ENCODE assay signal across 8 cellular contexts in genomic region chr4:20254517-20255250, GRCh38. TPM values are rescaled to one million over a fixed set of nuclear protein-coding genes. Genes with fewer than 3 reads are reported as not detected.
DNase-seq lines count a peak whose midpoint lies in the region; ATAC-seq, FAIRE-seq and TF ChIP-seq lines count a peak whose summit lies in the region.

No MANE protein-coding gene starts in this region.

- DNase-seq in HAP-1 (ENCODE audit: low spot score in 2 of 2) (peak; percentile 43 to 58), astrocyte (ENCODE audit: low read depth) (peak; percentile 48)
- no peak for DNase-seq in stimulated activated effector memory CD8-positive, alpha-beta T cell treated with anti-CD3 and anti-CD28 coated beads, Interleukin-12 subunit alpha, Interleukin-12 subunit beta, amount 100 ng/mL, for 72 hours (ENCODE audit: low spot score in 2 of 2)

- peak overlapping the region; percentile 98 for H3K4me2 ChIP-seq in astrocyte (ENCODE audit: low read length)

- ATAC-seq in HG02571 (IDR thresholded peaks at IDR 0.05; ENCODE audit: unreplicated experiment) = no peak
- no peak for ATAC-seq in stimulated activated effector memory CD8-positive, alpha-beta T cell treated with anti-CD3 and anti-CD28 coated beads, Interleukin-12 subunit alpha, Interleukin-12 subunit beta, amount 100 ng/mL, for 72 hours
- ATAC-seq in HG03520 (IDR thresholded peaks at IDR 0.05; ENCODE audit: unreplicated experiment) = no peak
- ATAC-seq in HG02885 (IDR thresholded peaks at IDR 0.05; ENCODE audit: poor library complexity, unreplicated experiment) = no peak

- H4K20me1 ChIP-seq in astrocyte (ENCODE audit: insufficient read depth, low read length) = peaks cover 16% of the 10 kb centered on the region

- H3K27ac Mint-ChIP-seq in astrocyte (ENCODE audit: unreplicated experiment) = peak overlapping the region; percentile 36
- no peak overlapping the region for H3K27ac Mint-ChIP-seq in stimulated activated effector memory CD8-positive, alpha-beta T cell treated with anti-CD3 and anti-CD28 coated beads, Interleukin-12 subunit alpha, Interleukin-12 subunit beta, amount 100 ng/mL, for 72 hours

- peaks cover 8% of the 10 kb centered on the region for H3K27me3 ChIP-seq in HAP-1 (ENCODE audit: low read depth)
- H3K27me3 ChIP-seq in astrocyte (ENCODE audit: insufficient read depth, low read length) = no peaks in the 10 kb centered on the region
- H3K27me3 ChIP-seq in iPS-15b (ENCODE audit: control insufficient read depth, insufficient read depth, low read length) = peaks cover 74% of the 10 kb centered on the region

- H3K9me3 Mint-ChIP-seq in astrocyte (ENCODE audit: unreplicated experiment) = no peaks in the 10 kb centered on the region
- H3K9me3 Mint-ChIP-seq in stimulated activated effector memory CD8-positive, alpha-beta T cell treated with anti-CD3 and anti-CD28 coated beads, Interleukin-12 subunit alpha, Interleukin-12 subunit beta, amount 100 ng/mL, for 72 hours = peaks cover 3% of the 10 kb centered on the region

- in situ Hi-C loops in HAP-1 (cut with MboI; ENCODE audit: low sequenced_read_pairs) = no loop called here

- H3K27ac ChIP-seq in astrocyte (ENCODE audit: low read depth, low read length) (no peak overlapping the region), skin epidermis (peak overlapping the region in 9 of 21 experiments; percentile 6 to 68 (median 37))

- no peak for TF ChIP-seq CTCF in astrocyte (IDR thresholded peaks at IDR 0.05; ENCODE audit: insufficient read depth, low read depth, low read length)

- H3K9ac ChIP-seq in astrocyte (ENCODE audit: low read length) (peak overlapping the region; percentile 77), iPS-15b (ENCODE audit: low read depth, low read length) (no peak overlapping the region)

- H3K4me3 ChIP-seq in HAP-1 = peak overlapping the region; percentile 58
- peak overlapping the region; percentile 74 for H3K4me3 ChIP-seq in astrocyte (ENCODE audit: insufficient read depth, low read depth, low read length)
- H3K4me3 ChIP-seq in iPS-15b (ENCODE audit: low read depth, low read length) = peak overlapping the region; percentile 63
- H3K4me3 ChIP-seq in skin epidermis = peak overlapping the region; percentile 27 to 56 (median 37)

- peaks cover 10% of the 10 kb centered on the region for H3K79me2 ChIP-seq in astrocyte (ENCODE audit: insufficient read depth, low read length)

- H3K36me3 Mint-ChIP-seq in astrocyte (ENCODE audit: low read depth, unreplicated experiment) = no peaks in the 10 kb centered on the region
- no peaks in the 10 kb centered on the region for H3K36me3 Mint-ChIP-seq in stimulated activated effector memory CD8-positive, alpha-beta T cell treated with anti-CD3 and anti-CD28 coated beads, Interleukin-12 subunit alpha, Interleukin-12 subunit beta, amount 100 ng/mL, for 72 hours

- peak overlapping the region; percentile 90 for H3K4me3 Mint-ChIP-seq in astrocyte (ENCODE audit: unreplicated experiment)
- no peak overlapping the region for H3K4me3 Mint-ChIP-seq in stimulated activated effector memory CD8-positive, alpha-beta T cell treated with anti-CD3 and anti-CD28 coated beads, Interleukin-12 subunit alpha, Interleukin-12 subunit beta, amount 100 ng/mL, for 72 hours

- H3K4me1 ChIP-seq in HAP-1 (peaks cover 28% of the 10 kb centered on the region), astrocyte (ENCODE audit: insufficient read depth, low read length) (peaks cover 24% of the 10 kb centered on the region), iPS-15b (ENCODE audit: control insufficient read depth, insufficient read depth, low read length) (peaks cover 7% of the 10 kb centered on the region)

- peak overlapping the region; percentile 84 for H2AFZ ChIP-seq in astrocyte (ENCODE audit: low read depth, low read length)

- H3K9me3 ChIP-seq in HAP-1 = no peaks in the 10 kb centered on the region
- no peaks in the 10 kb centered on the region for H3K9me3 ChIP-seq in astrocyte (ENCODE audit: insufficient read depth, low read depth, low read length)
- H3K9me3 ChIP-seq in iPS-15b (ENCODE audit: control insufficient read depth, insufficient read depth, low read length) = no peaks in the 10 kb centered on the region

- peaks cover 15% of the 10 kb centered on the region for H3K4me1 Mint-ChIP-seq in astrocyte (ENCODE audit: low read depth, unreplicated experiment)
- H3K4me1 Mint-ChIP-seq in stimulated activated effector memory CD8-positive, alpha-beta T cell treated with anti-CD3 and anti-CD28 coated beads, Interleukin-12 subunit alpha, Interleukin-12 subunit beta, amount 100 ng/mL, for 72 hours = no peaks in the 10 kb centered on the region

- peaks cover 25% of the 10 kb centered on the region for H3K27me3 Mint-ChIP-seq in astrocyte (ENCODE audit: low read depth, unreplicated experiment)

- H3K36me3 ChIP-seq in HAP-1 (replicated peaks) (no peaks in the 10 kb centered on the region), astrocyte (ENCODE audit: insufficient read depth, low read length) (no peaks in the 10 kb centered on the region), iPS-15b (ENCODE audit: control insufficient read depth, insufficient read depth, low read length) (no peaks in the 10 kb centered on the region)

- no peak for FAIRE-seq in astrocyte (lab: Jason Lieb, UNC)

RNA-seq across cellular contexts. Expression of gene SLIT2, which starts 3.0 kb away (rescaled TPM):
- total RNA-seq in astrocyte = 6.4 and 11.2 TPM in 2 replicates

Comparison
In these comparisons a context has a peak if more than half of its experiments do, and no peak if none do; other contexts are left out.
1. DNase-seq: peak in HAP-1 (2 of 2) and astrocyte (single experiment); none in stimulated activated effector memory CD8-positive, alpha-beta T cell treated with anti-CD3 and anti-CD28 coated beads, Interleukin-12 subunit alpha, Interleukin-12 subunit beta, amount 100 ng/mL, for 72 hours (0 of 2).
2. Peak in every context shown above with its lines, with median percentiles within 50 percentile points of each other: H3K4me3 ChIP-seq.